Comparison of ENCODE assay signal across 33 cellular contexts in the genomic region with DNA sequence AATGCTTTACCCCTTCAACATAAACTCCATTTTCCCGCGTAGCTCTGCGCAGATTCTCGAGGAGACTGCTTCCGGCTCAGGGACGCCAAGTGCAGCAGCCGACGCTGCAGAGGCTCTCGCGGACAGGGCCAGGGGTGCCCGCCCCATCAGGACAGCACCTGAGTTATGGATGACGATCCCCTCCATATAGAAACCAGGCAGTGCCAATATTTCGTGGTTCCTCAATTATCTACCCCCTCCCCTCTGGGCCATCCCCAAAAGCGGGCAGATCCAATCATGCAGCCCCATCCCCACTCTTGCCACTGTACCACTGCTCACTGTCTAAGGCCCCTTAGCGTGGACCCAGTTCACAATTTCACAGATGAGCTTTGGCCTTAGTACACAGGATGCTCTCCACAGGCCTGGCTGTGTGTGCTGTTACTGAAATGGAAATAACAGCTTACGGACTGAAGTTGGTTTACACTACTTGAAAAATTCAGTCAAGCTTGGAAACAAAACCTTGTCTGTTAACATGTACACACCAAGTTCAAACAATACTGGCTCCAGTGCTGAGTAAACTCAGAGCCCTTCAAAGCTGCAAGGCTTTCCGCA.
"Had no signal": no experiment of that assay in that cellular context is flagged by ENCODE, and none has a peak within 500 bp of the region (broad histone marks: within the 10 kb centered on the region; RNA-seq: fewer than 3 reads in every experiment).

No MANE protein-coding gene starts in this region.

- H2AFZ ChIP-seq: hepatocyte, neural progenitor cell had no signal

- H3K27me3 Mint-ChIP-seq: dendritic cell treated with granulocyte-macrophage colony-stimulating factor and Interleukin-4, amounts not matched to agents 40 ng/mL and 50 ng/mL, for 4 days had no signal

- ATAC-seq: esophagus mucosa; gastroesophageal sphincter; heart left ventricle; mucosa of descending colon; natural killer cell treated with Interleukin-12 subunit alpha and Interleukin-12 subunit beta and Interleukin-15 and Interleukin-18, amount 100 ng/mL, for 72 hours; pancreas; sciatic nerve; stimulated activated naive CD8-positive, alpha-beta T cell treated with anti-CD3 and anti-CD28 coated beads, Interleukin-15, amount 100 ng/mL, for 72 hours had no signal

- H3K4me3 ChIP-seq: gastroesophageal sphincter, heart left ventricle, hepatocyte, left ventricle myocardium inferior, lower lobe of right lung, mucosa of descending colon, neural progenitor cell, pancreas, smooth muscle cell, suprapubic skin, transverse colon, vagina had no signal

- H3K4me1 Mint-ChIP-seq: endodermal cell, memory B cell had no signal

- H3K79me2 ChIP-seq: hepatocyte had no signal

- H3K4me3 Mint-ChIP-seq: dendritic cell treated with granulocyte-macrophage colony-stimulating factor and Interleukin-4, amounts not matched to agents 40 ng/mL and 50 ng/mL, for 4 days; endodermal cell; memory B cell; mesothelial cell of epicardium; naive B cell; natural killer cell treated with Interleukin-12 subunit alpha and Interleukin-12 subunit beta and Interleukin-15 and Interleukin-18, amount 100 ng/mL, for 72 hours; neural progenitor cell; stimulated activated naive CD8-positive, alpha-beta T cell treated with anti-CD3 and anti-CD28 coated beads, Interleukin-15, amount 100 ng/mL, for 72 hours had no signal

- H3K27ac ChIP-seq: epithelial cell of prostate, gastroesophageal sphincter, heart left ventricle, hepatocyte, left ventricle myocardium inferior, lower lobe of right lung, neural progenitor cell, pancreas, suprapubic skin, transverse colon, vagina had no signal

- H3K9me3 Mint-ChIP-seq: dendritic cell treated with granulocyte-macrophage colony-stimulating factor and Interleukin-4, amounts not matched to agents 40 ng/mL and 50 ng/mL, for 4 days; endodermal cell; memory B cell; mesothelial cell of epicardium; natural killer cell treated with Interleukin-12 subunit alpha and Interleukin-12 subunit beta and Interleukin-15 and Interleukin-18, amount 100 ng/mL, for 72 hours; stimulated activated naive CD8-positive, alpha-beta T cell treated with anti-CD3 and anti-CD28 coated beads, Interleukin-15, amount 100 ng/mL, for 72 hours had no signal

- H3K9me3 ChIP-seq: gastroesophageal sphincter, heart left ventricle, left ventricle myocardium inferior, lower lobe of right lung, mucosa of descending colon, pancreas, suprapubic skin, transverse colon, vagina had no signal

- H3K4me1 ChIP-seq: neural progenitor cell, suprapubic skin, vagina had no signal

- H3K4me2 ChIP-seq: hepatocyte, neural progenitor cell, smooth muscle cell had no signal

- H3K36me3 ChIP-seq: gastroesophageal sphincter, heart left ventricle, left ventricle myocardium inferior, lower lobe of right lung, neural progenitor cell, pancreas, suprapubic skin, transverse colon, vagina had no signal

- H3K36me3 Mint-ChIP-seq: memory B cell; mesothelial cell of epicardium; naive B cell; natural killer cell treated with Interleukin-12 subunit alpha and Interleukin-12 subunit beta and Interleukin-15 and Interleukin-18, amount 100 ng/mL, for 72 hours; neural progenitor cell had no signal

- H3K9ac ChIP-seq: neural progenitor cell had no signal

- DNase-seq: effector CD8-positive, alpha-beta T cell; endodermal cell; foreskin fibroblast; heart left ventricle; kidney; left ventricle myocardium inferior; lower lobe of right lung; mucosa of descending colon; naive B cell; occipital lobe; pancreas; stimulated activated CD4-positive, alpha-beta T cell treated with anti-CD3 and anti-CD28 coated beads, Interleukin-12 subunit alpha, Interleukin-12 subunit beta, amount 100 ng/mL, for 4 hours; stimulated activated CD4-positive, alpha-beta T cell treated with anti-CD3 and anti-CD28 coated beads, Interleukin-1b, Interleukin-23, amount 100 ng/mL, for 48 hours; stimulated activated CD4-positive, alpha-beta T cell treated with anti-CD3 and anti-CD28 coated beads, Interleukin-4, amount 100 ng/mL, for 1 hour; stimulated activated CD8-positive, alpha-beta memory T cell treated with anti-CD3 and anti-CD28 coated beads, Interleukin-4, amount 100 ng/mL, for 48 hours; stimulated activated naive CD4-positive, alpha-beta T cell; stimulated activated naive CD8-positive, alpha-beta T cell treated with anti-CD3 and anti-CD28 coated beads, Interleukin-15, amount 100 ng/mL, for 72 hours; transverse colon had no signal

- FAIRE-seq: colon, kidney, pancreas had no signal

- H3K27me3 ChIP-seq: gastroesophageal sphincter, hepatocyte, neural progenitor cell, pancreas, suprapubic skin, transverse colon, vagina had no signal

- H3K27ac Mint-ChIP-seq: dendritic cell treated with granulocyte-macrophage colony-stimulating factor and Interleukin-4, amounts not matched to agents 40 ng/mL and 50 ng/mL, for 4 days; endodermal cell; memory B cell; mesothelial cell of epicardium; naive B cell; natural killer cell treated with Interleukin-12 subunit alpha and Interleukin-12 subunit beta and Interleukin-15 and Interleukin-18, amount 100 ng/mL, for 72 hours; neural progenitor cell; progenitor cell of endocrine pancreas; stimulated activated naive CD8-positive, alpha-beta T cell treated with anti-CD3 and anti-CD28 coated beads, Interleukin-15, amount 100 ng/mL, for 72 hours had no signal
